ENCODE assay signal across 2 cellular contexts in genomic region chr3:29503969-29504368, GRCh38.
TF ChIP-seq lines count a peak whose summit lies in the region.

No MANE protein-coding gene starts in this region.

TF ChIP-seq in liver, 16 proteins besides CTCF, POLR2A, EP300 and RAD21 (continued from another document):
- TF ChIP-seq ZBTB33 (IDR thresholded peaks at IDR 0.05) (peak; percentile 40), RXRA (IDR thresholded peaks at IDR 0.05) (peak; percentile 65 to 82), MAX (IDR thresholded peaks at IDR 0.05) (peak; percentile 56), FOXA2 (IDR thresholded peaks at IDR 0.05) (peak; percentile 34), EGR1 (IDR thresholded peaks at IDR 0.05; ENCODE audit: low read depth in 2 of 2) (peak in 1 of 2 donors; percentile 46), SP1 (IDR thresholded peaks at IDR 0.05) (peak; percentile 58), NR2F2 (IDR thresholded peaks at IDR 0.05) (peak; percentile 98), JUND (IDR thresholded peaks at IDR 0.05) (peak; percentile 34 to 54)

TF ChIP-seq in HepG2, 621 proteins besides CTCF, POLR2A, EP300 and RAD21 (continued from another document):
- no peak for TF ChIP-seq GMEB2 (CRISPR knock-in tag; IDR thresholded peaks at IDR 0.05; ENCODE audit: low read depth)
- TF ChIP-seq SUZ12 (IDR thresholded peaks at IDR 0.05; ENCODE audit: low read depth, low read length) = no peak
- no peak for TF ChIP-seq CREM (IDR thresholded peaks at IDR 0.05)
- no peak for TF ChIP-seq CREM (CRISPR knock-in tag; IDR thresholded peaks at IDR 0.05)
- TF ChIP-seq ZNF7 (CRISPR knock-in tag; IDR thresholded peaks at IDR 0.05) = no peak
- no peak for TF ChIP-seq FOXC1 (CRISPR knock-in tag; IDR thresholded peaks at IDR 0.05; ENCODE audit: borderline replicate concordance)
